Comparison of ENCODE assay signal across 15 cellular contexts in the genomic region with DNA sequence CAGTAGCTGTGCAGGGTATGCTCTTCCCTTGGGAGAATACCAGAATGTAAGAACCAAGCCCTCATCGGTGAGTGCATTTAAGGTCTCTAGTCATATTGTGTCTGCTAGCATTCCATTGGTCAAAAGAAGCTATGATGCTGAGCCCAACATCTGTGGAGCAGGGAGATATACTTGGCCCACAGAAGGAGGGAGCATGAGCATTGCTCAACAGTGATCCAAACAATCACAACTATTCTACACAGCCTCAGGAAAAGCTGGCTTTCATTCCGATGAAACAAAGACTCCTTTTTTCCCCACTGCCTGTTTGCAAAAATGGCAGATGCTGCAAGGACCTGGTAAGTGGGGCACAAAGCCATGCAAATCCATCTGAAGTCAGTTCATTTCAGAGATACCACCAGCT.
DNase-seq lines count a peak whose midpoint lies in the region; ATAC-seq and TF ChIP-seq lines count a peak whose summit lies in the region.
"Had no signal": no experiment of that assay in that cellular context is flagged by ENCODE, and none has a peak within 500 bp of the region (broad histone marks: within the 10 kb centered on the region; RNA-seq: fewer than 3 reads in every experiment).

No MANE protein-coding gene starts in this region.

- ATAC-seq in WTC11: no peak
- ATAC-seq: stimulated activated effector memory CD8-positive, alpha-beta T cell treated with anti-CD3 and anti-CD28 coated beads, Interleukin-12 subunit alpha, Interleukin-12 subunit beta, amount 100 ng/mL, for 72 hours had no signal

- no peaks in the 10 kb centered on the region for H3K36me3 Mint-ChIP-seq in neural crest cell (ENCODE audit: low read depth)
- no peaks in the 10 kb centered on the region for H3K36me3 Mint-ChIP-seq in activated CD4-positive, alpha-beta T cell treated with anti-CD3 and anti-CD28 coated beads, Interleukin-2, amount 10 ng/mL, durations not matched to agents 24 days and 14 days (ENCODE audit: low read depth)
- peaks cover 5% of the 10 kb centered on the region; the same call in 1 of the 2 replicates for H3K36me3 Mint-ChIP-seq in WTC11
- H3K36me3 Mint-ChIP-seq: neural progenitor cell; stimulated activated effector memory CD8-positive, alpha-beta T cell treated with anti-CD3 and anti-CD28 coated beads, Interleukin-12 subunit alpha, Interleukin-12 subunit beta, amount 100 ng/mL, for 72 hours had no signal

- TF ChIP-seq CTCF in neural crest cell (conservative IDR thresholded peaks at IDR 0.05): no peak
- TF ChIP-seq CTCF in WTC11 (IDR thresholded peaks at IDR 0.05): no peak

- H3K27ac Mint-ChIP-seq in neural crest cell (ENCODE audit: unreplicated experiment) (peak overlapping the region; percentile 59), WTC11 (no peak overlapping the region)
- no peak overlapping the region for H3K27ac Mint-ChIP-seq in activated CD4-positive, alpha-beta T cell treated with anti-CD3 and anti-CD28 coated beads, Interleukin-2, amount 10 ng/mL, durations not matched to agents 24 days and 14 days
- H3K27ac Mint-ChIP-seq: activated CD4-positive, alpha-beta T cell treated with anti-CD3 and anti-CD28 coated beads, Interleukin-2, amount 10 ng/mL, durations not matched to agents 7 days and 5 days; neural progenitor cell; stimulated activated effector memory CD8-positive, alpha-beta T cell treated with anti-CD3 and anti-CD28 coated beads, Interleukin-12 subunit alpha, Interleukin-12 subunit beta, amount 100 ng/mL, for 72 hours had no signal

- H3K27me3 Mint-ChIP-seq in neural crest cell (ENCODE audit: low read depth) (no peaks in the 10 kb centered on the region), WTC11 (ENCODE audit: low read depth) (no peaks in the 10 kb centered on the region)
- H3K27me3 Mint-ChIP-seq in activated CD4-positive, alpha-beta T cell treated with anti-CD3 and anti-CD28 coated beads, Interleukin-2, amount 10 ng/mL, durations not matched to agents 24 days and 14 days: no peaks in the 10 kb centered on the region

- POLR2A ChIA-PET in WTC11 (lab: Charles Lee): no interaction called here

- H3K4me3 Mint-ChIP-seq in neural crest cell (no peak overlapping the region), WTC11 (no peak overlapping the region)
- H3K4me3 Mint-ChIP-seq in activated CD4-positive, alpha-beta T cell treated with anti-CD3 and anti-CD28 coated beads, Interleukin-2, amount 10 ng/mL, durations not matched to agents 24 days and 14 days: no peak overlapping the region
- H3K4me3 Mint-ChIP-seq: activated CD4-positive, alpha-beta T cell treated with anti-CD3 and anti-CD28 coated beads, Interleukin-2, amount 10 ng/mL, durations not matched to agents 7 days and 5 days; neural progenitor cell; stimulated activated effector memory CD8-positive, alpha-beta T cell treated with anti-CD3 and anti-CD28 coated beads, Interleukin-12 subunit alpha, Interleukin-12 subunit beta, amount 100 ng/mL, for 72 hours had no signal

- CTCF ChIA-PET in WTC11 (lab: Charles Lee): interaction anchor here (1.2 to 2.4 kb wide), 3 partner anchors 10 to 189 kb away, joined by 3 to 9 read pairs (median 4); no protein-coding TSS in a partner anchor

- H3K9me3 Mint-ChIP-seq in neural crest cell (no peaks in the 10 kb centered on the region), WTC11 (peaks cover 5% of the 10 kb centered on the region; the same call in 1 of the 2 replicates)
- H3K9me3 Mint-ChIP-seq in activated CD4-positive, alpha-beta T cell treated with anti-CD3 and anti-CD28 coated beads, Interleukin-2, amount 10 ng/mL, durations not matched to agents 24 days and 14 days: no peaks in the 10 kb centered on the region
- H3K9me3 Mint-ChIP-seq: activated CD4-positive, alpha-beta T cell treated with anti-CD3 and anti-CD28 coated beads, Interleukin-2, amount 10 ng/mL, durations not matched to agents 7 days and 5 days; neural progenitor cell; stimulated activated effector memory CD8-positive, alpha-beta T cell treated with anti-CD3 and anti-CD28 coated beads, Interleukin-12 subunit alpha, Interleukin-12 subunit beta, amount 100 ng/mL, for 72 hours had no signal

- intact Hi-C loops in activated CD4-positive, alpha-beta T cell treated with anti-CD3 and anti-CD28 coated beads, Interleukin-2, amount 10 ng/mL, durations not matched to agents 24 days and 14 days (cut with micrococcal nuclease): no loop called here

- H3K4me1 Mint-ChIP-seq in neural crest cell: peaks cover 22% of the 10 kb centered on the region
- no peaks in the 10 kb centered on the region for H3K4me1 Mint-ChIP-seq in activated CD4-positive, alpha-beta T cell treated with anti-CD3 and anti-CD28 coated beads, Interleukin-2, amount 10 ng/mL, durations not matched to agents 24 days and 14 days
- peaks cover 42% of the 10 kb centered on the region for H3K4me1 Mint-ChIP-seq in WTC11
- H3K4me1 Mint-ChIP-seq: activated CD4-positive, alpha-beta T cell treated with anti-CD3 and anti-CD28 coated beads, Interleukin-2, amount 10 ng/mL, durations not matched to agents 7 days and 5 days; stimulated activated effector memory CD8-positive, alpha-beta T cell treated with anti-CD3 and anti-CD28 coated beads, Interleukin-12 subunit alpha, Interleukin-12 subunit beta, amount 100 ng/mL, for 72 hours had no signal

- DNase-seq in Ammon's horn (ENCODE audit: low spot score) (peak; percentile 93), amygdala (lab: John Stamatoyannopoulos, UW) (peak in 48 of 56 donors; percentile 5 to 84 (median 42)), foreskin melanocyte (peak; percentile 95), neural crest cell (ENCODE audit: low read depth, low spot score) (no peak), NCI-H128 (lab: John Stamatoyannopoulos, UW; ENCODE audit: unreplicated experiment) (no peak), WTC11 (ENCODE audit: low spot score) (no peak)
- DNase-seq in activated CD4-positive, alpha-beta T cell treated with anti-CD3 and anti-CD28 coated beads, Interleukin-2, amount 10 ng/mL, durations not matched to agents 24 days and 14 days: no peak
- DNase-seq in activated CD4-positive, CD25-positive, alpha-beta regulatory T cell (lab: John Stamatoyannopoulos, UW): no peak
- DNase-seq: activated CD4-positive, alpha-beta T cell treated with anti-CD3 and anti-CD28 coated beads, Interleukin-2, amount 10 ng/mL, durations not matched to agents 7 days and 5 days; activated T-cell treated with anti-CD3 and anti-CD28 coated beads, Interleukin-2, amount 50 U/mL, for 48 hours; DMS53; H7; NCI-H1092 had no signal

TF ChIP-seq in WTC11, 78 proteins besides CTCF, POLR2A, EP300 and RAD21 (continues in another document):
- no peak for TF ChIP-seq ETV6 (CRISPR knock-in tag; IDR thresholded peaks at IDR 0.05)
- TF ChIP-seq GABPB1 (CRISPR knock-in tag; IDR thresholded peaks at IDR 0.05): no peak
- TF ChIP-seq NR3C1 (CRISPR knock-in tag; conservative IDR thresholded peaks at IDR 0.05; ENCODE audit: low read depth): no peak
- no peak for TF ChIP-seq PREB (CRISPR knock-in tag; IDR thresholded peaks at IDR 0.05; ENCODE audit: borderline replicate concordance)
- no peak for TF ChIP-seq JAZF1 (CRISPR knock-in tag; IDR thresholded peaks at IDR 0.05)
- TF ChIP-seq ATF3 (CRISPR knock-in tag; conservative IDR thresholded peaks at IDR 0.05): no peak
- no peak for TF ChIP-seq NR2C2 (CRISPR knock-in tag; IDR thresholded peaks at IDR 0.05)
- no peak for TF ChIP-seq GTF2I (CRISPR knock-in tag; conservative IDR thresholded peaks at IDR 0.05)
- no peak for TF ChIP-seq SP1 (CRISPR knock-in tag; conservative IDR thresholded peaks at IDR 0.05)
- no peak for TF ChIP-seq ARID4B (CRISPR knock-in tag; IDR thresholded peaks at IDR 0.05; ENCODE audit: borderline replicate concordance)

Comparison
In these comparisons a context has a peak if more than half of its experiments do, and no peak if none do; other contexts are left out.
1. DNase-seq: peak in Ammon's horn (single experiment), amygdala (48 of 56) and foreskin melanocyte (single experiment); none in neural crest cell (single experiment), NCI-H128 (single experiment), activated CD4-positive, alpha-beta T cell treated with anti-CD3 and anti-CD28 coated beads, Interleukin-2, amount 10 ng/mL, durations not matched to agents 24 days and 14 days (single experiment), WTC11 (single experiment) and activated CD4-positive, CD25-positive, alpha-beta regulatory T cell (0 of 4).